In genomic region chr9:107674252-107674936, GRCh38 we compare ENCODE assay signal across 16 cellular contexts.
"Had no signal": no experiment of that assay in that cellular context is flagged by ENCODE, and none has a peak within 500 bp of the region (broad histone marks: within the 10 kb centered on the region; RNA-seq: fewer than 3 reads in every experiment).

No MANE protein-coding gene starts in this region.

- DNase-seq: activated CD4-positive, alpha-beta T cell treated with anti-CD3 and anti-CD28 coated beads, Interleukin-2, amount 50 U/mL, for 1 hour; activated CD8-positive, alpha-beta memory T cell treated with anti-CD3 and anti-CD28 coated beads for 24 hours; activated naive CD4-positive, alpha-beta T cell; activated naive CD8-positive, alpha-beta T cell treated with anti-CD3 and anti-CD28 coated beads, Interleukin-2, amount 10 ng/mL, durations not matched to agents 7 days and 5 days; cortex of kidney; effector CD8-positive, alpha-beta T cell; left ventricle myocardium superior; mesendoderm; natural killer cell; occipital lobe; stimulated activated CD4-positive, alpha-beta T cell treated with anti-CD3 and anti-CD28 coated beads, Interleukin-4, amount 100 ng/mL, for 1 hour; stimulated activated naive CD4-positive, alpha-beta T cell had no signal

- H3K9me3 Mint-ChIP-seq: activated naive CD8-positive, alpha-beta T cell treated with anti-CD3 and anti-CD28 coated beads, Interleukin-2, amount 10 ng/mL, durations not matched to agents 7 days and 5 days; central memory CD8-positive, alpha-beta T cell had no signal

- H3K27me3 ChIP-seq: tibial artery had no signal

- H3K4me3 ChIP-seq: tibial artery had no signal

- H3K9me3 ChIP-seq: tibial artery had no signal

- H3K4me1 Mint-ChIP-seq: activated naive CD8-positive, alpha-beta T cell treated with anti-CD3 and anti-CD28 coated beads, Interleukin-2, amount 10 ng/mL, durations not matched to agents 7 days and 5 days; brain; central memory CD8-positive, alpha-beta T cell; natural killer cell had no signal

- H3K36me3 Mint-ChIP-seq: activated naive CD8-positive, alpha-beta T cell treated with anti-CD3 and anti-CD28 coated beads, Interleukin-2, amount 10 ng/mL, durations not matched to agents 7 days and 5 days; brain; natural killer cell had no signal

- H3K36me3 ChIP-seq: tibial artery had no signal

- H3K4me3 Mint-ChIP-seq: activated naive CD8-positive, alpha-beta T cell treated with anti-CD3 and anti-CD28 coated beads, Interleukin-2, amount 10 ng/mL, durations not matched to agents 7 days and 5 days; brain; central memory CD8-positive, alpha-beta T cell; natural killer cell had no signal

- H3K4me1 ChIP-seq: tibial artery had no signal

- H3K27ac Mint-ChIP-seq: activated naive CD8-positive, alpha-beta T cell treated with anti-CD3 and anti-CD28 coated beads, Interleukin-2, amount 10 ng/mL, durations not matched to agents 7 days and 5 days; brain; natural killer cell had no signal

- ATAC-seq: activated CD4-positive, CD25-positive, alpha-beta regulatory T cell treated with anti-CD3 and anti-CD28 coated beads, Interleukin-2, amount 50 U/mL, for 24 hours; natural killer cell had no signal

- H3K27me3 Mint-ChIP-seq: activated naive CD8-positive, alpha-beta T cell treated with anti-CD3 and anti-CD28 coated beads, Interleukin-2, amount 10 ng/mL, durations not matched to agents 7 days and 5 days; central memory CD8-positive, alpha-beta T cell had no signal

- H3K27ac ChIP-seq: tibial artery had no signal
